In the genomic region with DNA sequence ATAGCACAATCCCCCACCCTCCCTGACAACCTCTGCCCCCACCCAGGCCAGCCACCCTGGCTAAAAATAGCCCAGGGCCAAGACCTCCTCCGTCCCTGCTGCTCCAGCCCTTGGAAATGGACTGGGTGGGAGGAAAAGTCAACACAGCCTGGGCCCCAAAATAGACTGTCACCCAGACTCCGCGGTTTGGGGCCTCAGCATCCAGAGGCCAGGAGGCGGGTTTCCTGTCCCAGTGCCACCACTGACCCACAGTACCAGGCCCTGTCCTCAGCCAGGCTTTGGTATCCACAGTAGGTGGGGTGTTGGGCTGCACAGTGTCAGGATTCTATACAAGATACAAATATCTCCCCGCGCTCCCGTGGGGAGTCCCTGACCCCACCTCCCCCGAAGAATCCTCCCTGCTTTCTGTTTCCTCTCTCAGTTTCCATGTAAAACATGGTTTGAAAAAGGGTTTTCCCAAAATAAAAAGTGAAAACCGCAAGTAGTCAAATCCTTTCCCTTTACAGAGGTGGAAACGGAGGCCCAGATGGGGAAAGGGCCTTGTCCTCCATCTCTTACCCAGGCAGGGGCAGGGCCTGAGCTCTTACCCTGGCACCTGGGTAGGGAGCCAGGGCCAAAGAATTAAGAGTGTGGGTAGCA, we compare ENCODE assay signal across 1 cellular context.
A peak's percentile ranks its signal among the peaks of the same experiment; 100 is the strongest.
TF ChIP-seq lines count a peak whose summit lies in the region.

No MANE protein-coding gene starts in this region.

TF ChIP-seq in GM12878, 131 proteins besides CTCF, POLR2A, EP300 and RAD21 (continued from another document):
- TF ChIP-seq, protein P1, sequence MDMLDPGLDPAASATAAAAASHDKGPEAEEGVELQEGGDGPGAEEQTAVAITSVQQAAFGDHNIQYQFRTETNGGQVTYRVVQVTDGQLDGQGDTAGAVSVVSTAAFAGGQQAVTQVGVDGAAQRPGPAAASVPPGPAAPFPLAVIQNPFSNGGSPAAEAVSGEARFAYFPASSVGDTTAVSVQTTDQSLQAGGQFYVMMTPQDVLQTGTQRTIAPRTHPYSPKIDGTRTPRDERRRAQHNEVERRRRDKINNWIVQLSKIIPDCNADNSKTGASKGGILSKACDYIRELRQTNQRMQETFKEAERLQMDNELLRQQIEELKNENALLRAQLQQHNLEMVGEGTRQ (IDR thresholded peaks at IDR 0.05; ENCODE audit: borderline replicate concordance, low read depth, low read length): no peak
- TF ChIP-seq EED (IDR thresholded peaks at IDR 0.05; ENCODE audit: low read depth): peak; percentile 42
- TF ChIP-seq ZNF384 (IDR thresholded peaks at IDR 0.05; ENCODE audit: borderline replicate concordance, low read depth, low read length): no peak
- TF ChIP-seq, protein P2, sequence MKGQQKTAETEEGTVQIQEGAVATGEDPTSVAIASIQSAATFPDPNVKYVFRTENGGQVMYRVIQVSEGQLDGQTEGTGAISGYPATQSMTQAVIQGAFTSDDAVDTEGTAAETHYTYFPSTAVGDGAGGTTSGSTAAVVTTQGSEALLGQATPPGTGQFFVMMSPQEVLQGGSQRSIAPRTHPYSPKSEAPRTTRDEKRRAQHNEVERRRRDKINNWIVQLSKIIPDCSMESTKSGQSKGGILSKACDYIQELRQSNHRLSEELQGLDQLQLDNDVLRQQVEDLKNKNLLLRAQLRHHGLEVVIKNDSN (IDR thresholded peaks at IDR 0.05; ENCODE audit: borderline replicate concordance, extremely low read length, insufficient read depth, low read depth, low read length): no peak
- TF ChIP-seq RUNX3 (IDR thresholded peaks at IDR 0.05; ENCODE audit: low read length): peak; percentile 81
- TF ChIP-seq IKZF1 (conservative IDR thresholded peaks at IDR 0.05): peak; percentile 41
- TF ChIP-seq FOXM1 (IDR thresholded peaks at IDR 0.05; ENCODE audit: low read depth, low read length): peak; percentile 45; the same call in 1 of the 2 replicates
- no peak for TF ChIP-seq MTA3 (IDR thresholded peaks at IDR 0.05; ENCODE audit: borderline replicate concordance, low read length)
- peak; percentile 61; the same call in 1 of the 2 replicates for TF ChIP-seq NFIC (IDR thresholded peaks at IDR 0.05; ENCODE audit: low read depth, low read length)
- TF ChIP-seq DPF2 (IDR thresholded peaks at IDR 0.05): no peak
- TF ChIP-seq CREM (IDR thresholded peaks at IDR 0.05; ENCODE audit: low read depth): peak; percentile 26; the same call in 1 of the 2 replicates
